Comparison of ENCODE assay signal across 8 cellular contexts in genomic region chr20:31605031-31605901, GRCh38. TPM values are rescaled to one million over a fixed set of nuclear protein-coding genes. Genes with fewer than 3 reads are reported as not detected.
DNase-seq lines count a peak whose midpoint lies in the region; ATAC-seq and TF ChIP-seq lines count a peak whose summit lies in the region.

A gene with protein sequence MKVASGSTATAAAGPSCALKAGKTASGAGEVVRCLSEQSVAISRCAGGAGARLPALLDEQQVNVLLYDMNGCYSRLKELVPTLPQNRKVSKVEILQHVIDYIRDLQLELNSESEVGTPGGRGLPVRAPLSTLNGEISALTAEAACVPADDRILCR (plus strand): TSS chr20:31605289. CDS start chr20:31605388, 99 bp downstream.

- no peak for TF ChIP-seq CTCF in OCI-LY1 (IDR thresholded peaks at IDR 0.05; ENCODE audit: low read length)

- H3K27ac ChIP-seq in OCI-LY1 (ENCODE audit: low read depth, low read length, poor library complexity, severe bottlenecking) (no peak within 1 kb of the TSS), mesodermal cell (ENCODE audit: low read depth, low read length, severe bottlenecking) (peak within 1 kb of the TSS; percentile 99)

- H3K27me3 ChIP-seq in OCI-LY1 (ENCODE audit: insufficient read depth, low read length): 0 out of 2 replicates have a peak, but pooled peaks cover 9% of the 10 kb centered on the region

- peaks cover 26% of the 10 kb centered on the region for H3K4me1 ChIP-seq in OCI-LY1 (ENCODE audit: insufficient read depth, low read length, severe bottlenecking)
- peaks cover 27% of the 10 kb centered on the region for H3K4me1 ChIP-seq in mesodermal cell (ENCODE audit: control insufficient read depth, insufficient read depth, low read length, poor library complexity, severe bottlenecking)

- in situ Hi-C loops in endometrial microvascular endothelial cells (cut with HindIII; ENCODE audit: inconsistent ontology term, low pct_unique_long_range_greater_than_20kb, low sequenced_read_pairs): no loop called here

- H3K9me3 ChIP-seq in OCI-LY1 (ENCODE audit: low read length) (no peaks in the 10 kb centered on the region), mesodermal cell (ENCODE audit: control insufficient read depth, low read length) (no peaks in the 10 kb centered on the region)

- ATAC-seq in GM21528 (IDR thresholded peaks at IDR 0.05; ENCODE audit: low FRiP score, unreplicated experiment): peak; percentile 84

- no peaks in the 10 kb centered on the region for H3F3A ChIP-seq in OCI-LY1 (ENCODE audit: insufficient read depth, low read length)

- no peaks in the 10 kb centered on the region for H4K20me1 ChIP-seq in OCI-LY1 (ENCODE audit: insufficient read depth, low read length)

- WGBS in mesodermal cell (ENCODE audit: insufficient coverage in 2 of 2), 2 experiments: 0% methylated on average over 71 of the region's 74 CpGs

- peak; percentile 92 for DNase-seq in D341Med (ENCODE audit: low spot score)
- peak; percentile 99 for DNase-seq in HuH-7.5 (ENCODE audit: low spot score)
- peak; percentile 88 for DNase-seq in activated CD8-positive, alpha-beta memory T cell treated with anti-CD3 and anti-CD28 coated beads, Interleukin-2, amount 50 U/mL, for 48 hours
- peak; percentile 79 for DNase-seq in stimulated activated CD8-positive, alpha-beta memory T cell treated with anti-CD3 and anti-CD28 coated beads, Interleukin-15, amount 100 ng/mL, for 1 hour (ENCODE audit: low read depth)

- peak within 1 kb of the TSS; percentile 68 for H3K4me3 ChIP-seq in OCI-LY1 (ENCODE audit: low read depth, low read length, poor library complexity, severe bottlenecking)
- H3K4me3 ChIP-seq in mesodermal cell (ENCODE audit: extremely low read depth, insufficient read depth, low read length, poor library complexity, severe bottlenecking): peak within 1 kb of the TSS; percentile 91

- no peak within 1 kb of the TSS for H2AFZ ChIP-seq in OCI-LY1 (ENCODE audit: low read length)

- peak within 1 kb of the TSS; percentile 57 for H3K9ac ChIP-seq in OCI-LY1 (ENCODE audit: low read length)

- H3K9me2 ChIP-seq in OCI-LY1 (ENCODE audit: low read depth, low read length): no peaks in the 10 kb centered on the region

- H3K4me2 ChIP-seq in OCI-LY1 (ENCODE audit: low read length): peak within 1 kb of the TSS; percentile 88

- no peaks in the 10 kb centered on the region for H3K79me2 ChIP-seq in OCI-LY1 (ENCODE audit: insufficient read depth, low read length)

- no peaks in the 10 kb centered on the region for H3K36me3 ChIP-seq in OCI-LY1 (ENCODE audit: insufficient read depth, low read length)
- peaks cover 19% of the 10 kb centered on the region for H3K36me3 ChIP-seq in mesodermal cell (ENCODE audit: control insufficient read depth, insufficient read depth, low read length)

RNA-seq across cellular contexts. Expression of the gene that starts here (rescaled TPM):
- 279 TPM for total RNA-seq in endometrial microvascular endothelial cells (ENCODE audit: inconsistent ontology term)
- polyA plus RNA-seq in mesodermal cell (2013, experiment 1 of 2): 455 TPM
- 320 TPM for polyA plus RNA-seq in mesodermal cell (2013, experiment 2 of 2)
